In the genomic region with DNA sequence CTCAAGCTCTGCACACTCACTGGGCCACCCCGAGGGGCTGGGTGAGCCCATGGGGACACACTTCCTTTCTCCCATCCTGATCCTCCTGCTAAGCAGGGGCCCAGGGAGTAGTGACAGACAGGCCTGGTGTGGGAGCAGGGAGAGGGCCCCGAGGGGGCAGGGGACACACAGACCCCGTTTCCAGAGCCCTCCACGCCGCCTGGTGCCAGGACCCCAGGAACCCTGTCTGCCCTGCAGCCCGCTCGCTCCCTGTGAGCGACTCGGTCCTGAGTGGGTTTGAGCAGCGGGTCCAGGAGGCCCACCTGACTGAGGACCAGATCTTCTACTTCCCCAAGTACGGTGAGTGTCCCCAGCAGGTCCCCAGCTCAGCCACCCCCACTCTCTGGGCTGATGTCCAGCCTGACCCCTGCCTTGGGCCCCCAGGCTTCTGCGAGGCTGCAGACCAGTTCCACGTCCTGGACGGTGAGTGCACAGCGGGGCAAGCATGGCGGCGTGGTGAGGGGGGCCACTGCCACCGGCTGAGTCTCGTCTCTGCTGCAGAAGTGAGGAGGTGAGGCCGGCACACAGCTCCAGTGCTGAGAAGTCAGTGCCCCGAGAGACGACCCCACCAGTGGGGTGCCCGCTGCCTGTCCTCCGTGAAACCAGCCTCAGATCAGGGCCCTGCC, we compare ENCODE assay signal across 1 cellular context.
A peak's percentile ranks its signal among the peaks of the same experiment; 100 is the strongest.
TF ChIP-seq lines count a peak whose summit lies in the region.

No MANE protein-coding gene starts in this region.

TF ChIP-seq in K562, 482 proteins besides CTCF, POLR2A, EP300 and RAD21:
- TF ChIP-seq SRF (CRISPR knock-in tag; IDR thresholded peaks at IDR 0.05) (no peak), SAFB (IDR thresholded peaks at IDR 0.05; ENCODE audit: borderline replicate concordance, low read depth, low read length) (0 out of 2 replicates have a peak, but pooled peaks have one; percentile 3), POLR2G (IDR thresholded peaks at IDR 0.05; ENCODE audit: low read depth, low read length) (peak; percentile 1; the same call in 1 of the 2 replicates), ZNF12 (CRISPR knock-in tag; IDR thresholded peaks at IDR 0.05) (no peak), PRPF4 (IDR thresholded peaks at IDR 0.05; ENCODE audit: insufficient read depth, low read depth, low read length, poor library complexity, severe bottlenecking) (no peak), SRSF3 (IDR thresholded peaks at IDR 0.05; ENCODE audit: insufficient read depth, low read length) (no peak), SMARCC2 (IDR thresholded peaks at IDR 0.05; ENCODE audit: low read depth) (no peak), BCL6 (CRISPR knock-in tag; IDR thresholded peaks at IDR 0.05) (no peak), NUFIP1 (IDR thresholded peaks at IDR 0.05; ENCODE audit: partially characterized antibody) (no peak), TBL1XR1 (IDR thresholded peaks at IDR 0.05; ENCODE audit: low read length in 2 of 2) (no peak), COPS2 (conservative IDR thresholded peaks at IDR 0.05) (no peak), POLR3G (IDR thresholded peaks at IDR 0.05; ENCODE audit: extremely low read depth, insufficient read length, insufficient replicate concordance) (no peak)
- TF ChIP-seq, protein P1, sequence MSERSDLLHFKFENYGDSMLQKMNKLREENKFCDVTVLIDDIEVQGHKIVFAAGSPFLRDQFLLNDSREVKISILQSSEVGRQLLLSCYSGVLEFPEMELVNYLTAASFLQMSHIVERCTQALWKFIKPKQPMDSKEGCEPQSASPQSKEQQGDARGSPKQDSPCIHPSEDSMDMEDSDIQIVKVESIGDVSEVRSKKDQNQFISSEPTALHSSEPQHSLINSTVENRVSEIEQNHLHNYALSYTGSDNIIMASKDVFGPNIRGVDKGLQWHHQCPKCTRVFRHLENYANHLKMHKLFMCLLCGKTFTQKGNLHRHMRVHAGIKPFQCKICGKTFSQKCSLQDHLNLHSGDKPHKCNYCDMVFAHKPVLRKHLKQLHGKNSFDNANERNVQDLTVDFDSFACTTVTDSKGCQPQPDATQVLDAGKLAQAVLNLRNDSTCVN (CRISPR knock-in tag; IDR thresholded peaks at IDR 0.05) = no peak
- TF ChIP-seq, protein P2, sequence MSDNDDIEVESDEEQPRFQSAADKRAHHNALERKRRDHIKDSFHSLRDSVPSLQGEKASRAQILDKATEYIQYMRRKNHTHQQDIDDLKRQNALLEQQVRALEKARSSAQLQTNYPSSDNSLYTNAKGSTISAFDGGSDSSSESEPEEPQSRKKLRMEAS (CRISPR knock-in tag; IDR thresholded peaks at IDR 0.05) = no peak
